In the genomic region with DNA sequence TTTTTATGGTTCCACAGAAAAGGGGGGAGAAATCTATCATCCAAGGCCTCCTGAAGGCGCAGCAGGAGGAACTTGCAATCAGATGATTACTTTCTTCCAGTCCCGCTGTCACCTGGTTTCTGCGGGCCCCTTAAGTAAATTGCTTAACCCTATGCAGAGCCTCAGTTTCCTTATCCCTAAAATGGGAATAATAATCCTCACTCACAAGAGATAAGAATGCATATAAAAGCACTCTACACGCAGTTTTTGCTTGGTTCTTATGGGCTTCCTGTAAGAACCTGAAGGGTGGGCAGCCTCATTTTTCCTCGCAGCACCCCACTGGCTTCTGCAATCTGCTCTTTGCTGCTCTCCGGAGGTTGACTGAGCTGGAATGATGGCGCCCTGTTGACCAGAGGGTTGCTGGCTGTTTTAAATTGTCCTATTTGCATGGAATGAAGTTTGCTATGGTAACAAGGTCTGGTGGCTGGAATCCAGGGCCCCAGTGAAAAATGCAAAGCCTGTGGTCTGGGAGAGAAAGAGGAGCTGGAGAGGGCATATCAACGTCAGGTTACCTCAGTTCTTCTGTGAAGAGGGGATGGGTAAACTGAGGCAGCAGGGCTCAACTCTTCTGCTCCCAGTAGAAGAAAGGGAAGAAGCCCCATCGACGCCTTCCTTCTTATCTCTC, we compare ENCODE assay signal across 14 cellular contexts. TPM values are rescaled to one million over a fixed set of nuclear protein-coding genes. Genes with fewer than 3 reads are reported as not detected.
DNase-seq lines count a peak whose midpoint lies in the region; TF ChIP-seq lines count a peak whose summit lies in the region.
"Had no signal": no experiment of that assay in that cellular context is flagged by ENCODE, and none has a peak within 500 bp of the region (broad histone marks: within the 10 kb centered on the region; RNA-seq: fewer than 3 reads in every experiment).

No MANE protein-coding gene starts in this region.

- H3K4me1 Mint-ChIP-seq in nephron = peaks cover 45% of the 10 kb centered on the region
- H3K4me1 Mint-ChIP-seq: activated CD4-positive, alpha-beta T cell treated with anti-CD3 and anti-CD28 coated beads, Interleukin-2, amount 10 ng/mL, durations not matched to agents 24 days and 14 days had no signal

- H3K4me2 ChIP-seq in BLaER1 treated with 17β-estradiol and CSF1 and Interleukin-3, amounts not matched to agents 10 nM and 100 nM = peak overlapping the region in 8 of 11 experiments; percentile 72 to 93 (median 84); a peak in 10 of 22 replicates
- no peak overlapping the region for H3K4me2 ChIP-seq in MM.1S (ENCODE audit: low read depth, low read length)

- no peak overlapping the region for H2AFZ ChIP-seq in MM.1S (ENCODE audit: low read length)

- H3K36me3 ChIP-seq in BLaER1 treated with 17β-estradiol and CSF1 and Interleukin-3, amounts not matched to agents 10 nM and 100 nM = no peaks in the 10 kb centered on the region
- H3K36me3 ChIP-seq in esophagus squamous epithelium (no peaks in the 10 kb centered on the region), MM.1S (replicated peaks; ENCODE audit: insufficient read depth, low read length) (no peaks in the 10 kb centered on the region)

- DNase-seq in NCI-H2196 (lab: John Stamatoyannopoulos, UW; ENCODE audit: unreplicated experiment) (peak; percentile 32), esophagus squamous epithelium (lab: John Stamatoyannopoulos, UW) (no peak), epidermal melanocyte (ENCODE audit: insufficient read length, low spot score) (no peak), MM.1S (no peak), T-helper 9 cell (no peak)
- DNase-seq in stimulated activated naive CD4-positive, alpha-beta T cell (lab: John Stamatoyannopoulos, UW) = no peak
- DNase-seq: activated CD4-positive, alpha-beta T cell treated with anti-CD3 and anti-CD28 coated beads, Interleukin-2, amount 10 ng/mL, durations not matched to agents 24 days and 14 days; activated naive CD4-positive, alpha-beta T cell; naive thymus-derived CD4-positive, alpha-beta T cell; NK-92 treated with Interleukin-12 subunit alpha and Interleukin-12 subunit beta, amount 100 ng/mL, for 24 hours had no signal

- peak overlapping the region; percentile 87 to 89 (median 88) for H3K4me3 Mint-ChIP-seq in nephron
- H3K4me3 Mint-ChIP-seq: activated CD4-positive, alpha-beta T cell treated with anti-CD3 and anti-CD28 coated beads, Interleukin-2, amount 10 ng/mL, durations not matched to agents 24 days and 14 days; stimulated activated naive CD8-positive, alpha-beta T cell treated with anti-CD3 and anti-CD28 coated beads, Interleukin-15, Interleukin-2, amounts not matched to agents 100 ng/mL and 50 ng/mL, for 24 hours had no signal

- 56 to 58% methylated on average over 10 of the region's 10 CpGs for WGBS in esophagus squamous epithelium, 2 donors

- no peaks in the 10 kb centered on the region for H3K79me2 ChIP-seq in MM.1S (ENCODE audit: low read length)

- no peak overlapping the region for H3K27ac ChIP-seq in BLaER1 treated with 17β-estradiol and CSF1 and Interleukin-3, amounts not matched to agents 10 nM and 100 nM
- H3K27ac ChIP-seq in esophagus squamous epithelium (no peak overlapping the region), MM.1S (ENCODE audit: low read length) (no peak overlapping the region)
- H3K27ac ChIP-seq: C4-2B had no signal

- no peaks in the 10 kb centered on the region for H3K9me3 ChIP-seq in BLaER1 treated with 17β-estradiol and CSF1 and Interleukin-3, amounts not matched to agents 10 nM and 100 nM (replicated peaks in 1 of 11)
- H3K9me3 ChIP-seq in esophagus squamous epithelium (no peaks in the 10 kb centered on the region), MM.1S (replicated peaks; ENCODE audit: insufficient read depth, low read length) (no peaks in the 10 kb centered on the region)

- no peak for TF ChIP-seq POLR2A in esophagus squamous epithelium (IDR thresholded peaks at IDR 0.05)

- intact Hi-C loops in esophagus squamous epithelium (cut with DNase I) = no loop called here

- H3K27ac Mint-ChIP-seq in nephron = peak overlapping the region; percentile 83 to 94 (median 93)
- H3K27ac Mint-ChIP-seq: activated CD4-positive, alpha-beta T cell treated with anti-CD3 and anti-CD28 coated beads, Interleukin-2, amount 10 ng/mL, durations not matched to agents 24 days and 14 days; naive thymus-derived CD4-positive, alpha-beta T cell; stimulated activated naive CD8-positive, alpha-beta T cell treated with anti-CD3 and anti-CD28 coated beads, Interleukin-15, Interleukin-2, amounts not matched to agents 100 ng/mL and 50 ng/mL, for 24 hours had no signal

- peaks cover 7 to 28% (median 25%) of the 10 kb centered on the region in 10 experiments; a peak in 17 of 20 replicates for H3K4me1 ChIP-seq in BLaER1 treated with 17β-estradiol and CSF1 and Interleukin-3, amounts not matched to agents 10 nM and 100 nM
- peaks cover 5 to 43% (median 10%) of the 10 kb centered on the region in 3 donors for H3K4me1 ChIP-seq in esophagus squamous epithelium
- no peaks in the 10 kb centered on the region for H3K4me1 ChIP-seq in MM.1S (ENCODE audit: low read length)

- H3K27me3 ChIP-seq in BLaER1 treated with 17β-estradiol and CSF1 and Interleukin-3, amounts not matched to agents 10 nM and 100 nM = peaks cover 45 to 60% (median 54%) of the 10 kb centered on the region in 11 experiments
- H3K27me3 ChIP-seq in esophagus squamous epithelium (peaks cover 0 to 68% (median 3%) of the 10 kb centered on the region in 4 donors), MM.1S (replicated peaks; ENCODE audit: insufficient read depth, low read length) (no peaks in the 10 kb centered on the region)

- peaks cover 49% of the 10 kb centered on the region for H3K27me3 Mint-ChIP-seq in nephron (ENCODE audit: low read depth)

- no peaks in the 10 kb centered on the region for H3F3A ChIP-seq in MM.1S (ENCODE audit: insufficient read depth, low read length)

- no peaks in the 10 kb centered on the region for H3K9me2 ChIP-seq in MM.1S (replicated peaks; ENCODE audit: insufficient read depth, low read length)

- TF ChIP-seq CTCF in esophagus squamous epithelium (IDR thresholded peaks at IDR 0.05) (no peak), nephron (IDR thresholded peaks at IDR 0.05; ENCODE audit: unreplicated experiment in 3 of 3) (no peak), MM.1S (IDR thresholded peaks at IDR 0.05; ENCODE audit: low read length) (no peak)

- H3K9ac ChIP-seq in BLaER1 treated with 17β-estradiol and CSF1 and Interleukin-3, amounts not matched to agents 10 nM and 100 nM = no peak overlapping the region
- H3K9ac ChIP-seq in MM.1S (ENCODE audit: low read length) = no peak overlapping the region

- H4K20me1 ChIP-seq in BLaER1 treated with 17β-estradiol and CSF1 and Interleukin-3, amounts not matched to agents 10 nM and 100 nM = peaks cover 0 to 23% (median 0%) of the 10 kb centered on the region in 11 experiments; a peak in 7 of 22 replicates
- no peaks in the 10 kb centered on the region for H4K20me1 ChIP-seq in MM.1S (ENCODE audit: insufficient read depth, low read length)

- no peaks in the 10 kb centered on the region for H3K9me3 Mint-ChIP-seq in nephron
- H3K9me3 Mint-ChIP-seq: activated CD4-positive, alpha-beta T cell treated with anti-CD3 and anti-CD28 coated beads, Interleukin-2, amount 10 ng/mL, durations not matched to agents 24 days and 14 days; stimulated activated naive CD8-positive, alpha-beta T cell treated with anti-CD3 and anti-CD28 coated beads, Interleukin-15, Interleukin-2, amounts not matched to agents 100 ng/mL and 50 ng/mL, for 24 hours had no signal

- H3K36me3 Mint-ChIP-seq in nephron (ENCODE audit: low read depth) = no peaks in the 10 kb centered on the region
- H3K36me3 Mint-ChIP-seq: naive thymus-derived CD4-positive, alpha-beta T cell had no signal

- no peak overlapping the region; a peak in 1 of 20 replicates for H3K4me3 ChIP-seq in BLaER1 treated with 17β-estradiol and CSF1 and Interleukin-3, amounts not matched to agents 10 nM and 100 nM
- H3K4me3 ChIP-seq in esophagus squamous epithelium (peak overlapping the region in 3 of 4 donors; percentile 48 to 74 (median 64)), MM.1S (ENCODE audit: low read length) (no peak overlapping the region)

RNA-seq across cellular contexts. Expression of a gene that starts 1.0 kb away (rescaled TPM):
- 10 to 100 TPM; 25.0 to 54.5 (median 30.8) TPM for total RNA-seq in esophagus squamous epithelium

Comparison
In these comparisons a context has a peak if more than half of its experiments do, and no peak if none do; other contexts are left out.
1. H3K4me3 ChIP-seq: peak in esophagus squamous epithelium (3 of 4); none in BLaER1 treated with 17β-estradiol and CSF1 and Interleukin-3, amounts not matched to agents 10 nM and 100 nM (0 of 10) and MM.1S (single experiment).